In the genomic region with DNA sequence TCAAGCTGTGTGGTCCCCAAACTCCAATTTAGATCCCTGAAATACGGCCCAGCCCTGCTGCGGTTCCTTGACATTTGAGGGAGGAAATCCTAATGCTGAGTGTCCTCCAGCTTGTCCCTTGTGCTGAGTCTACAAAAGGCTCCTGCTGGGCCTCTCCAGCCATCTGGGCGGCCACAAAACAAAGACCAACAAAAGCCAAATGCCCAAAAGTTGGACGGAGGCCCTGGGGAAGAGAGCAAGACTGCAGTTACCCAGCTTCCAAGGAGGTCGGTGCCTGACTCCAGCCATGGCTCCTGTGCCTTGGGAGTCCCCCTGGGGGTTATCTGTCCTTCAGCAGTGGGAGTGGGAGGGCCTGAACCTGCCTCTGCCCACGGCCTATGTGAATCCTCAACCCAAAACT, we compare ENCODE assay signal across 12 cellular contexts.
DNase-seq lines count a peak whose midpoint lies in the region; ATAC-seq and TF ChIP-seq lines count a peak whose summit lies in the region.
"Had no signal": no experiment of that assay in that cellular context is flagged by ENCODE, and none has a peak within 500 bp of the region (broad histone marks: within the 10 kb centered on the region; RNA-seq: fewer than 3 reads in every experiment).

No MANE protein-coding gene starts in this region.

- no peaks in the 10 kb centered on the region for H3K27me3 ChIP-seq in osteoblast (ENCODE audit: insufficient read depth, low read length)
- H3K27me3 ChIP-seq: BE2C had no signal

- no peak for ATAC-seq in HG03460 (IDR thresholded peaks at IDR 0.05; ENCODE audit: unreplicated experiment)
- no peak for ATAC-seq in activated T-cell treated with anti-CD3 and anti-CD28 coated beads, Interleukin-2, amount 50 U/mL, for 4 hours

- H3K27me3 Mint-ChIP-seq in neural crest cell (ENCODE audit: low read depth) = peaks cover 16% of the 10 kb centered on the region
- H3K27me3 Mint-ChIP-seq in activated T-cell treated with anti-CD3 and anti-CD28 coated beads, Interleukin-2, amount 50 U/mL, for 4 hours (ENCODE audit: low read depth) = peaks cover 13% of the 10 kb centered on the region

- no peaks in the 10 kb centered on the region for H3K9me3 ChIP-seq in osteoblast (ENCODE audit: low read depth, low read length)
- H3K9me3 ChIP-seq: BE2C, Caco-2, HAP-1 had no signal

- no peak overlapping the region for H3K4me2 ChIP-seq in osteoblast (ENCODE audit: insufficient read depth, low read length)

- no peaks in the 10 kb centered on the region for H4K20me1 ChIP-seq in osteoblast (ENCODE audit: insufficient read depth, low read length)

- H3K9me3 Mint-ChIP-seq in neural crest cell = peaks cover 4% of the 10 kb centered on the region
- H3K9me3 Mint-ChIP-seq in activated T-cell treated with anti-CD3 and anti-CD28 coated beads, Interleukin-2, amount 50 U/mL, for 4 hours = no peaks in the 10 kb centered on the region

- H3K4me1 ChIP-seq in osteoblast (ENCODE audit: insufficient read depth, low read length) = peaks cover 3% of the 10 kb centered on the region
- H3K4me1 ChIP-seq: BE2C, Caco-2, HAP-1 had no signal

- peak overlapping the region; percentile 91 for H3K27ac Mint-ChIP-seq in neural crest cell (ENCODE audit: unreplicated experiment)
- H3K27ac Mint-ChIP-seq: CD4-positive, CD25-positive, alpha-beta regulatory T cell had no signal

- H2AFZ ChIP-seq in osteoblast (ENCODE audit: low read length) = peak overlapping the region; percentile 22

- no peaks in the 10 kb centered on the region for H3K36me3 ChIP-seq in osteoblast (ENCODE audit: insufficient read depth, low read length)
- H3K36me3 ChIP-seq: BE2C, HAP-1 had no signal

- H3K27ac ChIP-seq in osteoblast (ENCODE audit: low read depth, low read length) = no peak overlapping the region

- peak; percentile 45 for DNase-seq in ecto neural progenitor cell (ENCODE audit: low spot score)
- DNase-seq in neural crest cell (ENCODE audit: low read depth, low spot score) = no peak
- DNase-seq in osteoblast (ENCODE audit: insufficient read length, low spot score, missing footprints) = no peak
- DNase-seq in middle frontal gyrus (ENCODE audit: extremely low spot score, low spot score) = no peak
- no peak for DNase-seq in activated T-cell treated with anti-CD3 and anti-CD28 coated beads, Interleukin-2, amount 50 U/mL, for 4 hours
- DNase-seq: ACHN; BE2C; Caco-2; CD4-positive, CD25-positive, alpha-beta regulatory T cell; GDM1 had no signal

- no peaks in the 10 kb centered on the region for H3K36me3 Mint-ChIP-seq in neural crest cell (ENCODE audit: low read depth)
- H3K36me3 Mint-ChIP-seq in activated T-cell treated with anti-CD3 and anti-CD28 coated beads, Interleukin-2, amount 50 U/mL, for 4 hours (ENCODE audit: insufficient read depth) = no peaks in the 10 kb centered on the region
- H3K36me3 Mint-ChIP-seq: CD4-positive, CD25-positive, alpha-beta regulatory T cell had no signal

- H3K79me2 ChIP-seq in osteoblast (ENCODE audit: insufficient read depth, low read length) = no peaks in the 10 kb centered on the region

- no peak overlapping the region for H3K4me3 ChIP-seq in osteoblast (ENCODE audit: insufficient read depth, low read length)
- H3K4me3 ChIP-seq: HAP-1 had no signal

- no peak for TF ChIP-seq CTCF in neural crest cell (conservative IDR thresholded peaks at IDR 0.05)
- TF ChIP-seq CTCF in osteoblast (IDR thresholded peaks at IDR 0.05; ENCODE audit: extremely low read depth, low read depth, low read length) = no peak

- no peak overlapping the region for H3K4me3 Mint-ChIP-seq in neural crest cell
- no peak overlapping the region for H3K4me3 Mint-ChIP-seq in activated T-cell treated with anti-CD3 and anti-CD28 coated beads, Interleukin-2, amount 50 U/mL, for 4 hours
- H3K4me3 Mint-ChIP-seq: CD4-positive, CD25-positive, alpha-beta regulatory T cell had no signal

- peaks cover 11% of the 10 kb centered on the region for H3K4me1 Mint-ChIP-seq in neural crest cell
- H3K4me1 Mint-ChIP-seq in activated T-cell treated with anti-CD3 and anti-CD28 coated beads, Interleukin-2, amount 50 U/mL, for 4 hours (ENCODE audit: low read depth) = no peaks in the 10 kb centered on the region
- H3K4me1 Mint-ChIP-seq: CD4-positive, CD25-positive, alpha-beta regulatory T cell had no signal
